1 cellular context compared by ENCODE assay signal in the genomic region with DNA sequence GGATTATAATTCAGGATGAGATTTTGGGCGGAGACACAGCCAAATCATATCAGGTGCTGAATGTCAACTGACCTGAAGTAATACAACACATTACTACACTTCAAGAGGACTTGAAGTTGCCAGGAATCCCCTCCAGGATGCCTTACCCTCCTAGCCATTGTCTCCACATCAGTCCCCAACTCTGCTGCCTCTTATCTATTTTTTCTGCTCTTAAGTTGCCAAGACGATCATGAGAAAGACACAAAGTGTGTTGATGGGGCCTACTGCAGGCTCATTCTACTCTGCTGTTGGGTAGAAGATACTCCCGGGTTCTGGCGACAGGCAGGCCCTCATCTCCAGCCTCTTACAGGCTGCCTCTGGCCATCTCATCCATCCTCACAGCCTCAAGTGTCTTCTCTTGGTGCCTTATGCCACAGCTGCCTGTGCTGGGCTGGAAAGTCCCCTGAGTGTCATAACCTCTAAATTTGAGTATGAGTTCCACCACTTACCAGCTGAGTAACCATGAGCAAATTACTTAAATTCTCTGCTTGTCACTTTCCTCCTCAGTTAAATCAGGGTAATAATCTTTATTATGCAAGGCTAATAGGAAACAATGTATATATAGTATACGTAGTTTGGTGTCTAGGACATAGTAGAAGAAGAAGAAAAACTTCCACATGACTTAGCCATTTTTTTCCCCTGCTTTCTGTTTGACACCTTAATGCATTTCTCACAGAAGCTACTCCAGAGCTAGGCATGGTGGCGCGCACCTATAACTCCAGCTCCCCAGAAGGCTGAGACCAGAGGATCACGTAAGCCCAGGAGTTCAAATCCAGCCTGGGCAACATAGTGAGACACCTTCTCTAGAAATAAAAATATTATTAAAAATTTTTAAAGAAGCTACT.
TF ChIP-seq lines count a peak whose summit lies in the region.

No MANE protein-coding gene starts in this region.

TF ChIP-seq in GM12878, 131 proteins besides CTCF, POLR2A, EP300 and RAD21 (continued from another document and continues in another):
- TF ChIP-seq, protein P1, sequence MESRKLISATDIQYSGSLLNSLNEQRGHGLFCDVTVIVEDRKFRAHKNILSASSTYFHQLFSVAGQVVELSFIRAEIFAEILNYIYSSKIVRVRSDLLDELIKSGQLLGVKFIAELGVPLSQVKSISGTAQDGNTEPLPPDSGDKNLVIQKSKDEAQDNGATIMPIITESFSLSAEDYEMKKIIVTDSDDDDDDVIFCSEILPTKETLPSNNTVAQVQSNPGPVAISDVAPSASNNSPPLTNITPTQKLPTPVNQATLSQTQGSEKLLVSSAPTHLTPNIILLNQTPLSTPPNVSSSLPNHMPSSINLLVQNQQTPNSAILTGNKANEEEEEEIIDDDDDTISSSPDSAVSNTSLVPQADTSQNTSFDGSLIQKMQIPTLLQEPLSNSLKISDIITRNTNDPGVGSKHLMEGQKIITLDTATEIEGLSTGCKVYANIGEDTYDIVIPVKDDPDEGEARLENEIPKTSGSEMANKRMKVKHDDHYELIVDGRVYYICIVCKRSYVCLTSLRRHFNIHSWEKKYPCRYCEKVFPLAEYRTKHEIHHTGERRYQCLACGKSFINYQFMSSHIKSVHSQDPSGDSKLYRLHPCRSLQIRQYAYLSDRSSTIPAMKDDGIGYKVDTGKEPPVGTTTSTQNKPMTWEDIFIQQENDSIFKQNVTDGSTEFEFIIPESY (IDR thresholded peaks at IDR 0.05): no peak
- TF ChIP-seq EED (IDR thresholded peaks at IDR 0.05; ENCODE audit: low read depth): no peak
- TF ChIP-seq TBL1XR1 (IDR thresholded peaks at IDR 0.05; ENCODE audit: low read depth, low read length): peak; percentile 52; the same call in 1 of the 2 replicates
- TF ChIP-seq, protein P2, sequence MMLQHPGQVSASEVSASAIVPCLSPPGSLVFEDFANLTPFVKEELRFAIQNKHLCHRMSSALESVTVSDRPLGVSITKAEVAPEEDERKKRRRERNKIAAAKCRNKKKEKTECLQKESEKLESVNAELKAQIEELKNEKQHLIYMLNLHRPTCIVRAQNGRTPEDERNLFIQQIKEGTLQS (IDR thresholded peaks at IDR 0.05; ENCODE audit: borderline replicate concordance, extremely low read depth, low read depth, low read length): no peak
- 0 out of 2 replicates have a peak, but pooled peaks have one; percentile 38 for TF ChIP-seq GATAD2B (conservative IDR thresholded peaks at IDR 0.05; ENCODE audit: low read depth)
- no peak for TF ChIP-seq SMC3 (IDR thresholded peaks at IDR 0.05; ENCODE audit: borderline replicate concordance, low read length)
- TF ChIP-seq MEF2A (IDR thresholded peaks at IDR 0.05; ENCODE audit: insufficient read depth, low read depth, low read length): peak; percentile 66; the same call in 1 of the 2 replicates
- TF ChIP-seq ESRRA (IDR thresholded peaks at IDR 0.05; ENCODE audit: low read length): no peak
- TF ChIP-seq TCF3 (IDR thresholded peaks at IDR 0.05; ENCODE audit: borderline replicate concordance, insufficient read depth, low read depth, low read length): peak; percentile 92
- TF ChIP-seq, protein P3, sequence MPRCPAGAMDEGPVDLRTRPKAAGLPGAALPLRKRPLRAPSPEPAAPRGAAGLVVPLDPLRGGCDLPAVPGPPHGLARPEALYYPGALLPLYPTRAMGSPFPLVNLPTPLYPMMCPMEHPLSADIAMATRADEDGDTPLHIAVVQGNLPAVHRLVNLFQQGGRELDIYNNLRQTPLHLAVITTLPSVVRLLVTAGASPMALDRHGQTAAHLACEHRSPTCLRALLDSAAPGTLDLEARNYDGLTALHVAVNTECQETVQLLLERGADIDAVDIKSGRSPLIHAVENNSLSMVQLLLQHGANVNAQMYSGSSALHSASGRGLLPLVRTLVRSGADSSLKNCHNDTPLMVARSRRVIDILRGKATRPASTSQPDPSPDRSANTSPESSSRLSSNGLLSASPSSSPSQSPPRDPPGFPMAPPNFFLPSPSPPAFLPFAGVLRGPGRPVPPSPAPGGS (IDR thresholded peaks at IDR 0.05; ENCODE audit: borderline replicate concordance, insufficient read depth, low read depth, low read length, poor library complexity, severe bottlenecking): no peak
- peak; percentile 43 for TF ChIP-seq DPF2 (IDR thresholded peaks at IDR 0.05)
- no peak for TF ChIP-seq RFX5 (IDR thresholded peaks at IDR 0.05; ENCODE audit: low read depth, low read length)
- no peak for TF ChIP-seq ZNF274 (IDR thresholded peaks at IDR 0.05; ENCODE audit: insufficient read depth, insufficient read length)
- TF ChIP-seq, protein P4, sequence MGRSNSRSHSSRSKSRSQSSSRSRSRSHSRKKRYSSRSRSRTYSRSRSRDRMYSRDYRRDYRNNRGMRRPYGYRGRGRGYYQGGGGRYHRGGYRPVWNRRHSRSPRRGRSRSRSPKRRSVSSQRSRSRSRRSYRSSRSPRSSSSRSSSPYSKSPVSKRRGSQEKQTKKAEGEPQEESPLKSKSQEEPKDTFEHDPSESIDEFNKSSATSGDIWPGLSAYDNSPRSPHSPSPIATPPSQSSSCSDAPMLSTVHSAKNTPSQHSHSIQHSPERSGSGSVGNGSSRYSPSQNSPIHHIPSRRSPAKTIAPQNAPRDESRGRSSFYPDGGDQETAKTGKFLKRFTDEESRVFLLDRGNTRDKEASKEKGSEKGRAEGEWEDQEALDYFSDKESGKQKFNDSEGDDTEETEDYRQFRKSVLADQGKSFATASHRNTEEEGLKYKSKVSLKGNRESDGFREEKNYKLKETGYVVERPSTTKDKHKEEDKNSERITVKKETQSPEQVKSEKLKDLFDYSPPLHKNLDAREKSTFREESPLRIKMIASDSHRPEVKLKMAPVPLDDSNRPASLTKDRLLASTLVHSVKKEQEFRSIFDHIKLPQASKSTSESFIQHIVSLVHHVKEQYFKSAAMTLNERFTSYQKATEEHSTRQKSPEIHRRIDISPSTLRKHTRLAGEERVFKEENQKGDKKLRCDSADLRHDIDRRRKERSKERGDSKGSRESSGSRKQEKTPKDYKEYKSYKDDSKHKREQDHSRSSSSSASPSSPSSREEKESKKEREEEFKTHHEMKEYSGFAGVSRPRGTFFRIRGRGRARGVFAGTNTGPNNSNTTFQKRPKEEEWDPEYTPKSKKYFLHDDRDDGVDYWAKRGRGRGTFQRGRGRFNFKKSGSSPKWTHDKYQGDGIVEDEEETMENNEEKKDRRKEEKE (IDR thresholded peaks at IDR 0.05): no peak
- TF ChIP-seq, protein P5, sequence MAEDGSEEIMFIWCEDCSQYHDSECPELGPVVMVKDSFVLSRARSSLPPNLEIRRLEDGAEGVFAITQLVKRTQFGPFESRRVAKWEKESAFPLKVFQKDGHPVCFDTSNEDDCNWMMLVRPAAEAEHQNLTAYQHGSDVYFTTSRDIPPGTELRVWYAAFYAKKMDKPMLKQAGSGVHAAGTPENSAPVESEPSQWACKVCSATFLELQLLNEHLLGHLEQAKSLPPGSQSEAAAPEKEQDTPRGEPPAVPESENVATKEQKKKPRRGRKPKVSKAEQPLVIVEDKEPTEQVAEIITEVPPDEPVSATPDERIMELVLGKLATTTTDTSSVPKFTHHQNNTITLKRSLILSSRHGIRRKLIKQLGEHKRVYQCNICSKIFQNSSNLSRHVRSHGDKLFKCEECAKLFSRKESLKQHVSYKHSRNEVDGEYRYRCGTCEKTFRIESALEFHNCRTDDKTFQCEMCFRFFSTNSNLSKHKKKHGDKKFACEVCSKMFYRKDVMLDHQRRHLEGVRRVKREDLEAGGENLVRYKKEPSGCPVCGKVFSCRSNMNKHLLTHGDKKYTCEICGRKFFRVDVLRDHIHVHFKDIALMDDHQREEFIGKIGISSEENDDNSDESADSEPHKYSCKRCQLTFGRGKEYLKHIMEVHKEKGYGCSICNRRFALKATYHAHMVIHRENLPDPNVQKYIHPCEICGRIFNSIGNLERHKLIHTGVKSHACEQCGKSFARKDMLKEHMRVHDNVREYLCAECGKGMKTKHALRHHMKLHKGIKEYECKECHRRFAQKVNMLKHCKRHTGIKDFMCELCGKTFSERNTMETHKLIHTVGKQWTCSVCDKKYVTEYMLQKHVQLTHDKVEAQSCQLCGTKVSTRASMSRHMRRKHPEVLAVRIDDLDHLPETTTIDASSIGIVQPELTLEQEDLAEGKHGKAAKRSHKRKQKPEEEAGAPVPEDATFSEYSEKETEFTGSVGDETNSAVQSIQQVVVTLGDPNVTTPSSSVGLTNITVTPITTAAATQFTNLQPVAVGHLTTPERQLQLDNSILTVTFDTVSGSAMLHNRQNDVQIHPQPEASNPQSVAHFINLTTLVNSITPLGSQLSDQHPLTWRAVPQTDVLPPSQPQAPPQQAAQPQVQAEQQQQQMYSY (CRISPR knock-in tag; IDR thresholded peaks at IDR 0.05): no peak
- TF ChIP-seq NBN (IDR thresholded peaks at IDR 0.05): no peak
- TF ChIP-seq MXI1 (IDR thresholded peaks at IDR 0.05; ENCODE audit: low read depth, low read length): no peak
- TF ChIP-seq CBFB (IDR thresholded peaks at IDR 0.05; ENCODE audit: low read depth): peak; percentile 75
- TF ChIP-seq, protein P6, sequence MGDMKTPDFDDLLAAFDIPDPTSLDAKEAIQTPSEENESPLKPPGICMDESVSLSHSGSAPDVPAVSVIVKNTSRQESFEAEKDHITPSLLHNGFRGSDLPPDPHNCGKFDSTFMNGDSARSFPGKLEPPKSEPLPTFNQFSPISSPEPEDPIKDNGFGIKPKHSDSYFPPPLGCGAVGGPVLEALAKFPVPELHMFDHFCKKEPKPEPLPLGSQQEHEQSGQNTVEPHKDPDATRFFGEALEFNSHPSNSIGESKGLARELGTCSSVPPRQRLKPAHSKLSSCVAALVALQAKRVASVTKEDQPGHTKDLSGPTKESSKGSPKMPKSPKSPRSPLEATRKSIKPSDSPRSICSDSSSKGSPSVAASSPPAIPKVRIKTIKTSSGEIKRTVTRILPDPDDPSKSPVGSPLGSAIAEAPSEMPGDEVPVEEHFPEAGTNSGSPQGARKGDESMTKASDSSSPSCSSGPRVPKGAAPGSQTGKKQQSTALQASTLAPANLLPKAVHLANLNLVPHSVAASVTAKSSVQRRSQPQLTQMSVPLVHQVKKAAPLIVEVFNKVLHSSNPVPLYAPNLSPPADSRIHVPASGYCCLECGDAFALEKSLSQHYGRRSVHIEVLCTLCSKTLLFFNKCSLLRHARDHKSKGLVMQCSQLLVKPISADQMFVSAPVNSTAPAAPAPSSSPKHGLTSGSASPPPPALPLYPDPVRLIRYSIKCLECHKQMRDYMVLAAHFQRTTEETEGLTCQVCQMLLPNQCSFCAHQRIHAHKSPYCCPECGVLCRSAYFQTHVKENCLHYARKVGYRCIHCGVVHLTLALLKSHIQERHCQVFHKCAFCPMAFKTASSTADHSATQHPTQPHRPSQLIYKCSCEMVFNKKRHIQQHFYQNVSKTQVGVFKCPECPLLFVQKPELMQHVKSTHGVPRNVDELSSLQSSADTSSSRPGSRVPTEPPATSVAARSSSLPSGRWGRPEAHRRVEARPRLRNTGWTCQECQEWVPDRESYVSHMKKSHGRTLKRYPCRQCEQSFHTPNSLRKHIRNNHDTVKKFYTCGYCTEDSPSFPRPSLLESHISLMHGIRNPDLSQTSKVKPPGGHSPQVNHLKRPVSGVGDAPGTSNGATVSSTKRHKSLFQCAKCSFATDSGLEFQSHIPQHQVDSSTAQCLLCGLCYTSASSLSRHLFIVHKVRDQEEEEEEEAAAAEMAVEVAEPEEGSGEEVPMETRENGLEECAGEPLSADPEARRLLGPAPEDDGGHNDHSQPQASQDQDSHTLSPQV (IDR thresholded peaks at IDR 0.05): no peak
- no peak for TF ChIP-seq ZNF207 (IDR thresholded peaks at IDR 0.05; ENCODE audit: borderline replicate concordance)
- peak; percentile 31; the same call in 1 of the 2 replicates for TF ChIP-seq ZNF687 (IDR thresholded peaks at IDR 0.05)
- no peak for TF ChIP-seq GABPA (IDR thresholded peaks at IDR 0.05; ENCODE audit: low read depth)
- no peak for TF ChIP-seq STAT3 (IDR thresholded peaks at IDR 0.05; ENCODE audit: low read depth, low read length)
- TF ChIP-seq, protein P7, sequence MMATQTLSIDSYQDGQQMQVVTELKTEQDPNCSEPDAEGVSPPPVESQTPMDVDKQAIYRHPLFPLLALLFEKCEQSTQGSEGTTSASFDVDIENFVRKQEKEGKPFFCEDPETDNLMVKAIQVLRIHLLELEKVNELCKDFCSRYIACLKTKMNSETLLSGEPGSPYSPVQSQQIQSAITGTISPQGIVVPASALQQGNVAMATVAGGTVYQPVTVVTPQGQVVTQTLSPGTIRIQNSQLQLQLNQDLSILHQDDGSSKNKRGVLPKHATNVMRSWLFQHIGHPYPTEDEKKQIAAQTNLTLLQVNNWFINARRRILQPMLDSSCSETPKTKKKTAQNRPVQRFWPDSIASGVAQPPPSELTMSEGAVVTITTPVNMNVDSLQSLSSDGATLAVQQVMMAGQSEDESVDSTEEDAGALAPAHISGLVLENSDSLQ (IDR thresholded peaks at IDR 0.05): peak; percentile 34; the same call in 1 of the 2 replicates
- TF ChIP-seq SREBF2 (IDR thresholded peaks at IDR 0.05; ENCODE audit: low read length): no peak
- peak; percentile 90 for TF ChIP-seq TCF12 (IDR thresholded peaks at IDR 0.05; ENCODE audit: low read depth, low read length)
- no peak for TF ChIP-seq LARP7 (IDR thresholded peaks at IDR 0.05)
- TF ChIP-seq TAF1 (IDR thresholded peaks at IDR 0.05; ENCODE audit: borderline replicate concordance, low read depth, low read length): peak; percentile 27; the same call in 1 of the 2 replicates
- TF ChIP-seq WRNIP1 (IDR thresholded peaks at IDR 0.05; ENCODE audit: borderline replicate concordance, low read depth, low read length): no peak
- peak; percentile 68; the same call in 1 of the 2 replicates for TF ChIP-seq PAX5 (IDR thresholded peaks at IDR 0.05; ENCODE audit: borderline replicate concordance, low read depth, low read length)
- TF ChIP-seq BCL11A (IDR thresholded peaks at IDR 0.05; ENCODE audit: low read depth, low read length): peak; percentile 66; the same call in 1 of the 2 replicates
- TF ChIP-seq FOXM1 (IDR thresholded peaks at IDR 0.05; ENCODE audit: low read depth, low read length): peak; percentile 81; the same call in 1 of the 2 replicates
- no peak for TF ChIP-seq FOXK2 (IDR thresholded peaks at IDR 0.05)
